ENCODE assay signal across 19 cellular contexts in genomic region chr7:1968397-1969111, GRCh38.
"Had no signal": no experiment of that assay in that cellular context is flagged by ENCODE, and none has a peak within 500 bp of the region (broad histone marks: within the 10 kb centered on the region; RNA-seq: fewer than 3 reads in every experiment).

No MANE protein-coding gene starts in this region.

- H3K4me1 ChIP-seq: esophagus muscularis mucosa, gastroesophageal sphincter, tibial artery, vagina had no signal

- DNase-seq: activated B cell treated with CpG ODN at 0.5 μM for 24 hours; activated CD4-positive, alpha-beta memory T cell treated with anti-CD3 and anti-CD28 coated beads for 36 hours; activated CD4-positive, alpha-beta T cell treated with anti-CD3 and anti-CD28 coated beads for 4 hours; activated naive CD4-positive, alpha-beta T cell treated with anti-CD3 and anti-CD28 coated beads, Interleukin-2, amount 10 ng/mL, durations not matched to agents 7 days and 5 days; dermis blood vessel endothelial cell; effector memory CD4-positive, alpha-beta T cell; heart right ventricle; kidney glomerular epithelial cell; nucleus accumbens; stimulated activated CD4-positive, alpha-beta T cell treated with anti-CD3 and anti-CD28 coated beads, Interleukin-2, amount 100 ng/mL, for 24 hours; stimulated activated naive CD8-positive, alpha-beta T cell treated with anti-CD3 and anti-CD28 coated beads, Interleukin-15, Interleukin-2, amounts not matched to agents 100 U/mL and 50 U/mL, for 24 hours; substantia nigra; T-helper 9 cell had no signal

- H3K27me3 ChIP-seq: esophagus muscularis mucosa, gastroesophageal sphincter, heart right ventricle, tibial artery, vagina had no signal

- ATAC-seq: gastroesophageal sphincter; stimulated activated naive CD8-positive, alpha-beta T cell treated with anti-CD3 and anti-CD28 coated beads, Interleukin-15, Interleukin-2, amounts not matched to agents 100 U/mL and 50 U/mL, for 24 hours had no signal

- H3K4me3 Mint-ChIP-seq: activated B cell treated with CpG ODN at 0.5 μM for 24 hours; activated CD4-positive, alpha-beta memory T cell treated with anti-CD3 and anti-CD28 coated beads for 36 hours; activated naive CD4-positive, alpha-beta T cell treated with anti-CD3 and anti-CD28 coated beads, Interleukin-2, amount 10 ng/mL, durations not matched to agents 7 days and 5 days; nephron had no signal

- H3K27ac ChIP-seq: esophagus muscularis mucosa, gastroesophageal sphincter, heart right ventricle, tibial artery, vagina had no signal

- H3K9me3 ChIP-seq: esophagus muscularis mucosa, gastroesophageal sphincter, heart right ventricle, tibial artery, vagina had no signal

- H3K27me3 Mint-ChIP-seq: activated B cell treated with CpG ODN at 0.5 μM for 24 hours; activated CD4-positive, alpha-beta memory T cell treated with anti-CD3 and anti-CD28 coated beads for 36 hours; activated naive CD4-positive, alpha-beta T cell treated with anti-CD3 and anti-CD28 coated beads, Interleukin-2, amount 10 ng/mL, durations not matched to agents 7 days and 5 days had no signal

- H3K4me3 ChIP-seq: esophagus muscularis mucosa, gastroesophageal sphincter, heart right ventricle, lung, tibial artery, vagina had no signal

- H3K36me3 ChIP-seq: vagina had no signal

- H3K9me3 Mint-ChIP-seq: activated B cell treated with CpG ODN at 0.5 μM for 24 hours; activated CD4-positive, alpha-beta memory T cell treated with anti-CD3 and anti-CD28 coated beads for 36 hours; activated naive CD4-positive, alpha-beta T cell treated with anti-CD3 and anti-CD28 coated beads, Interleukin-2, amount 10 ng/mL, durations not matched to agents 7 days and 5 days; nephron had no signal

- H3K27ac Mint-ChIP-seq: activated CD4-positive, alpha-beta memory T cell treated with anti-CD3 and anti-CD28 coated beads for 36 hours; nephron had no signal
